ENCODE assay signal across 17 cellular contexts in the genomic region with DNA sequence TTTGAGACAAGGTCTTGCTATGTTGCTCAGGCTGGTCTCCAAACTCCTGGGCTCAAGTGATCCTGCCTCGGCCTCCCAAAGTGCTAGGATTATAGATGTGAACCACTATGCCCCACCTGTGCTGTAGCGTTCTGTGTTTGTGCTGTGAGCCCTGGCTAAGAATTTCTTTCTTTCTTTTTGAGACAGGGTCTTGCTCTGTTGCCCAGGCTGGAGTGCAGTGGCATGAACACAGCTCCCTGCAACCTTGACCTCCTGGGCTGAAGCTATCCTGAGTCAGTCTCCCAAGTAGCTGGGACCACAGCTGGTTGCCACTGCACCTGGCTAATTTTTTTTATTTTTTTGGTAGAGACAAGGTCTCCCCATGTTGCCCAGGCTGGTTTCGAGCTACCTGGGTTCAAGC. TPM values are rescaled to one million over a fixed set of nuclear protein-coding genes. Genes with fewer than 3 reads are reported as not detected.
"Had no signal": no experiment of that assay in that cellular context is flagged by ENCODE, and none has a peak within 500 bp of the region (broad histone marks: within the 10 kb centered on the region; RNA-seq: fewer than 3 reads in every experiment).

No MANE protein-coding gene starts in this region.

- H3K27ac ChIP-seq: cardiac muscle cell, SJSA1 had no signal

- H3K9me3 ChIP-seq: gastroesophageal sphincter, SJSA1, thyroid gland had no signal

- H3K4me3 ChIP-seq: cardiac muscle cell, gastroesophageal sphincter, hepatocyte, SJSA1, stomach, thyroid gland had no signal

- H3K4me1 ChIP-seq: gastroesophageal sphincter, SJSA1 had no signal

- H3K36me3 ChIP-seq: cardiac muscle cell, gastroesophageal sphincter, SJSA1, stomach, thyroid gland had no signal

- DNase-seq: activated CD4-positive, alpha-beta T cell treated with anti-CD3 and anti-CD28 coated beads for 48 hours; activated naive CD4-positive, alpha-beta T cell treated with anti-CD3 and anti-CD28 coated beads for 36 hours; effector CD4-positive, alpha-beta T cell; nucleus accumbens; stimulated activated CD4-positive, alpha-beta T cell treated with anti-CD3 and anti-CD28 coated beads, Interleukin-15, amount 100 ng/mL, for 24 hours; stimulated activated CD4-positive, alpha-beta T cell treated with anti-CD3 and anti-CD28 coated beads, Interleukin-4, amount 100 ng/mL, for 24 hours; stomach; thyroid gland had no signal

- H3K27me3 ChIP-seq: cardiac muscle cell, gastroesophageal sphincter, hepatocyte, SJSA1, stomach, thyroid gland had no signal

- ATAC-seq: gastroesophageal sphincter; natural killer cell treated with Interleukin-12 subunit alpha and Interleukin-12 subunit beta and Interleukin-15 and Interleukin-18, amount 100 ng/mL, for 72 hours had no signal

RNA-seq across cellular contexts. Expression of a gene that starts 39.9 kb away (rescaled TPM):
- total RNA-seq: activated naive CD4-positive, alpha-beta T cell treated with anti-CD3 and anti-CD28 coated beads for 36 hours; astrocyte; cardiac muscle cell; lung microvascular endothelial cell; mononuclear cell; natural killer cell treated with Interleukin-12 subunit alpha and Interleukin-12 subunit beta and Interleukin-15 and Interleukin-18, amount 100 ng/mL, for 72 hours; pulmonary artery endothelial cell; SJSA1 had no signal
